In genomic region chr12:58356794-58357193, GRCh38 we compare ENCODE assay signal across 31 cellular contexts.
"Had no signal": no experiment of that assay in that cellular context is flagged by ENCODE, and none has a peak within 500 bp of the region (broad histone marks: within the 10 kb centered on the region; RNA-seq: fewer than 3 reads in every experiment).

No MANE protein-coding gene starts in this region.

- H3K4me3 ChIP-seq: pancreas, psoas muscle, skin epidermis, smooth muscle cell, spleen, suprapubic skin, testis, tibial artery, transverse colon, upper lobe of left lung, vagina had no signal

- H3K4me1 ChIP-seq: pancreas, psoas muscle, spleen, suprapubic skin, transverse colon, upper lobe of left lung, vagina had no signal

- H3K36me3 ChIP-seq: neutrophil, pancreas, spleen, suprapubic skin, tibial artery, transverse colon, upper lobe of left lung, vagina had no signal

- H3K4me2 ChIP-seq: smooth muscle cell had no signal

- H3K27ac ChIP-seq: neutrophil, pancreas, psoas muscle, skin epidermis, spleen, suprapubic skin, testis, tibial artery, transverse colon, upper lobe of left lung, vagina had no signal

- H3K27ac Mint-ChIP-seq: naive thymus-derived CD4-positive, alpha-beta T cell; natural killer cell; nephron progenitor cell; progenitor cell of endocrine pancreas; stimulated activated memory B cell treated with anti-CD40 and anti-IgM and Interleukin-4, amounts not matched to agents 10 μg/mL and 1 μg/mL and 100 μg/mL, for 72 hours; stimulated activated naive CD8-positive, alpha-beta T cell treated with anti-CD3 and anti-CD28 coated beads, Interleukin-15, amount 100 ng/mL, for 72 hours had no signal

- ATAC-seq: naive thymus-derived CD4-positive, alpha-beta T cell; natural killer cell; pancreas; psoas muscle; right cardiac atrium; sciatic nerve; stimulated activated memory B cell treated with anti-CD40 and anti-IgM and Interleukin-4, amounts not matched to agents 10 μg/mL and 1 μg/mL and 100 μg/mL, for 72 hours; stimulated activated naive CD8-positive, alpha-beta T cell treated with anti-CD3 and anti-CD28 coated beads, Interleukin-15, amount 100 ng/mL, for 72 hours; stimulated activated naive CD8-positive, alpha-beta T cell treated with anti-CD3 and anti-CD28 coated beads, Interleukin-15, Interleukin-2, amounts not matched to agents 100 U/mL and 50 U/mL, for 24 hours had no signal

- H3K4me1 Mint-ChIP-seq: natural killer cell; nephron progenitor cell; stimulated activated memory B cell treated with anti-CD40 and anti-IgM and Interleukin-4, amounts not matched to agents 10 μg/mL and 1 μg/mL and 100 μg/mL, for 72 hours; stimulated activated naive CD8-positive, alpha-beta T cell treated with anti-CD3 and anti-CD28 coated beads, Interleukin-15, amount 100 ng/mL, for 72 hours had no signal

- DNase-seq: naive thymus-derived CD4-positive, alpha-beta T cell; natural killer cell; nephron progenitor cell; nucleus accumbens; pancreas; psoas muscle; right cardiac atrium; spleen; stimulated activated CD4-positive, alpha-beta T cell treated with anti-CD3 and anti-CD28 coated beads, Interleukin-12 subunit alpha, Interleukin-12 subunit beta, amount 100 ng/mL, for 4 hours; stimulated activated CD4-positive, alpha-beta T cell treated with anti-CD3 and anti-CD28 coated beads, Interleukin-1b, Interleukin-23, amount 100 ng/mL, for 48 hours; stimulated activated CD4-positive, alpha-beta T cell treated with anti-CD3 and anti-CD28 coated beads, Interleukin-4, amount 100 ng/mL, for 1 hour; stimulated activated CD4-positive, alpha-beta T cell treated with anti-CD3 and anti-CD28 coated beads, Interleukin-4, amount 100 ng/mL, for 4 hours; stimulated activated CD8-positive, alpha-beta memory T cell treated with anti-CD3 and anti-CD28 coated beads, Interleukin-4, amount 100 ng/mL, for 48 hours; stimulated activated naive CD4-positive, alpha-beta T cell; stimulated activated naive CD8-positive, alpha-beta T cell treated with anti-CD3 and anti-CD28 coated beads, Interleukin-15, amount 100 ng/mL, for 72 hours; stimulated activated naive CD8-positive, alpha-beta T cell treated with anti-CD3 and anti-CD28 coated beads, Interleukin-15, Interleukin-2, amounts not matched to agents 100 U/mL and 50 U/mL, for 24 hours; substantia nigra; testis; tibial artery; transverse colon; upper lobe of left lung had no signal

- H3K9me3 ChIP-seq: neutrophil, pancreas, psoas muscle, spleen, suprapubic skin, testis, tibial artery, transverse colon, upper lobe of left lung, vagina had no signal

- H3K4me3 Mint-ChIP-seq: naive thymus-derived CD4-positive, alpha-beta T cell; natural killer cell; nephron progenitor cell; neural crest cell; stimulated activated memory B cell treated with anti-CD40 and anti-IgM and Interleukin-4, amounts not matched to agents 10 μg/mL and 1 μg/mL and 100 μg/mL, for 72 hours; stimulated activated naive CD8-positive, alpha-beta T cell treated with anti-CD3 and anti-CD28 coated beads, Interleukin-15, amount 100 ng/mL, for 72 hours had no signal

- FAIRE-seq: pancreas, urothelium cell line had no signal

- H3K36me3 Mint-ChIP-seq: naive thymus-derived CD4-positive, alpha-beta T cell; natural killer cell; stimulated activated memory B cell treated with anti-CD40 and anti-IgM and Interleukin-4, amounts not matched to agents 10 μg/mL and 1 μg/mL and 100 μg/mL, for 72 hours had no signal

- H3K27me3 Mint-ChIP-seq: progenitor cell of endocrine pancreas had no signal

- H3K9me3 Mint-ChIP-seq: natural killer cell; nephron progenitor cell; stimulated activated memory B cell treated with anti-CD40 and anti-IgM and Interleukin-4, amounts not matched to agents 10 μg/mL and 1 μg/mL and 100 μg/mL, for 72 hours; stimulated activated naive CD8-positive, alpha-beta T cell treated with anti-CD3 and anti-CD28 coated beads, Interleukin-15, amount 100 ng/mL, for 72 hours had no signal

- H3K27me3 ChIP-seq: neutrophil, pancreas, spleen, suprapubic skin, testis, tibial artery, transverse colon, upper lobe of left lung, vagina had no signal
